ENCODE assay signal across 10 cellular contexts in genomic region chrX:109848451-109849050, GRCh38.
A peak's percentile ranks its signal among the peaks of the same experiment; 100 is the strongest.
DNase-seq lines count a peak whose midpoint lies in the region; ATAC-seq and TF ChIP-seq lines count a peak whose summit lies in the region.
"Had no signal": no experiment of that assay in that cellular context is flagged by ENCODE, and none has a peak within 500 bp of the region (broad histone marks: within the 10 kb centered on the region; RNA-seq: fewer than 3 reads in every experiment).

No MANE protein-coding gene starts in this region.

- H3K27ac Mint-ChIP-seq in activated CD4-positive, alpha-beta T cell treated with anti-CD3 and anti-CD28 coated beads, Interleukin-2, amount 10 ng/mL, durations not matched to agents 24 days and 14 days = no peak overlapping the region

- no peak overlapping the region for H2AK5ac ChIP-seq in mesendoderm (ENCODE audit: low read length)

- no CpG with 5 or more reads among the region's 4 CpGs for WGBS in mesendoderm (ENCODE audit: extremely low coverage, insufficient coverage, low lambda C conversion rate)

- H2BK15ac ChIP-seq in mesendoderm (replicated peaks; ENCODE audit: low read depth) = no peak overlapping the region

- H3K56ac ChIP-seq in mesendoderm (ENCODE audit: low read length) = no peak overlapping the region

- no peak overlapping the region for H3K23ac ChIP-seq in mesendoderm (ENCODE audit: low read length)

- no peaks in the 10 kb centered on the region for H3K79me1 ChIP-seq in mesendoderm (ENCODE audit: low read length)

- no peak overlapping the region for H4K8ac ChIP-seq in mesendoderm (ENCODE audit: low read depth, low read length)

- in situ Hi-C loops in HAP-1 (cut with MboI; ENCODE audit: low sequenced_read_pairs) = no loop called here

- H3K9me3 ChIP-seq in HAP-1 = no peaks in the 10 kb centered on the region

- H2BK5ac ChIP-seq in mesendoderm (ENCODE audit: low read length) = no peak overlapping the region

- ATAC-seq in GM18858 (IDR thresholded peaks at IDR 0.05; ENCODE audit: unreplicated experiment) = peak; percentile 79
- ATAC-seq in GM18868 (IDR thresholded peaks at IDR 0.05; ENCODE audit: unreplicated experiment) = no peak
- ATAC-seq: Right ventricle myocardium inferior had no signal

- no peak for TF ChIP-seq POLR2A in NB4 (IDR thresholded peaks at IDR 0.05; ENCODE audit: extremely low read depth, insufficient read length)

- no peak overlapping the region for H2BK120ac ChIP-seq in mesendoderm (ENCODE audit: low read depth, low read length)

- no peak overlapping the region for H3K27ac ChIP-seq in mesendoderm (ENCODE audit: low read depth, low read length)

- intact Hi-C loops in activated CD4-positive, alpha-beta T cell treated with anti-CD3 and anti-CD28 coated beads, Interleukin-2, amount 10 ng/mL, durations not matched to agents 24 days and 14 days (cut with micrococcal nuclease) = no loop called here

- H3K27me3 Mint-ChIP-seq in activated CD4-positive, alpha-beta T cell treated with anti-CD3 and anti-CD28 coated beads, Interleukin-2, amount 10 ng/mL, durations not matched to agents 24 days and 14 days = no peaks in the 10 kb centered on the region

- H3K79me2 ChIP-seq in mesendoderm (ENCODE audit: control insufficient read depth, insufficient read depth, low read length) = no peaks in the 10 kb centered on the region

- H3K36me3 ChIP-seq in HAP-1 (replicated peaks) (no peaks in the 10 kb centered on the region), mesendoderm (ENCODE audit: control insufficient read depth, insufficient read depth, low read length) (no peaks in the 10 kb centered on the region)

- DNase-seq in HAP-1 (ENCODE audit: low spot score in 2 of 2) (peak; percentile 85 to 100), NB4 (ENCODE audit: low read depth) (peak; percentile 54), mesendoderm (peak; percentile 41), hepatic stellate cell (ENCODE audit: low spot score) (no peak), H4 (ENCODE audit: low spot score) (no peak)
- DNase-seq in activated CD4-positive, alpha-beta T cell treated with anti-CD3 and anti-CD28 coated beads, Interleukin-2, amount 10 ng/mL, durations not matched to agents 24 days and 14 days = no peak
- DNase-seq: activated effector memory CD4-positive, alpha-beta T cell treated with anti-CD3 and anti-CD28 coated beads, Interleukin-2, amount 50 U/mL, for 16 hours had no signal

- H4K5ac ChIP-seq in mesendoderm (ENCODE audit: low read length) = no peak overlapping the region

- no peak overlapping the region for H3K4ac ChIP-seq in mesendoderm (ENCODE audit: low read depth, low read length)

- H3K4me1 Mint-ChIP-seq in activated CD4-positive, alpha-beta T cell treated with anti-CD3 and anti-CD28 coated beads, Interleukin-2, amount 10 ng/mL, durations not matched to agents 24 days and 14 days = peaks cover 14% of the 10 kb centered on the region

- TF ChIP-seq CTCF in NB4 (IDR thresholded peaks at IDR 0.05; ENCODE audit: low read depth, low read length) = no peak

- H3K27me3 ChIP-seq in HAP-1 (ENCODE audit: low read depth) (peaks cover 15% of the 10 kb centered on the region; the same call in 1 of the 2 replicates), mesendoderm (ENCODE audit: insufficient read depth, low read length, poor library complexity) (no peaks in the 10 kb centered on the region)

- no peak overlapping the region for H3K4me3 ChIP-seq in HAP-1
- H3K4me3 ChIP-seq in NB4 (ENCODE audit: low read depth, low read length) = no peak overlapping the region
- no peak overlapping the region for H3K4me3 ChIP-seq in mesendoderm (ENCODE audit: low read length)

- H3K36me3 Mint-ChIP-seq in activated CD4-positive, alpha-beta T cell treated with anti-CD3 and anti-CD28 coated beads, Interleukin-2, amount 10 ng/mL, durations not matched to agents 24 days and 14 days (ENCODE audit: low read depth) = no peaks in the 10 kb centered on the region

- H3K9ac ChIP-seq in mesendoderm (ENCODE audit: low read length) = no peak overlapping the region

- no peak overlapping the region for H3K4me2 ChIP-seq in mesendoderm (ENCODE audit: low read length)

- H3K4me1 ChIP-seq in HAP-1 (peaks cover 31% of the 10 kb centered on the region), mesendoderm (ENCODE audit: control insufficient read depth, low read depth, low read length) (no peaks in the 10 kb centered on the region)

- H3K9me3 Mint-ChIP-seq in activated CD4-positive, alpha-beta T cell treated with anti-CD3 and anti-CD28 coated beads, Interleukin-2, amount 10 ng/mL, durations not matched to agents 24 days and 14 days = no peaks in the 10 kb centered on the region

- no peak overlapping the region for H3K18ac ChIP-seq in mesendoderm (ENCODE audit: low read length)

- H3K4me3 Mint-ChIP-seq in activated CD4-positive, alpha-beta T cell treated with anti-CD3 and anti-CD28 coated beads, Interleukin-2, amount 10 ng/mL, durations not matched to agents 24 days and 14 days = no peak overlapping the region

Comparison
In these comparisons a context has a peak if more than half of its experiments do, and no peak if none do; other contexts are left out.
1. DNase-seq: peak in HAP-1 (2 of 2), NB4 (single experiment) and mesendoderm (single experiment); none in hepatic stellate cell (single experiment), activated CD4-positive, alpha-beta T cell treated with anti-CD3 and anti-CD28 coated beads, Interleukin-2, amount 10 ng/mL, durations not matched to agents 24 days and 14 days (single experiment) and H4 (single experiment).